ENCODE assay signal across 9 cellular contexts in the genomic region with DNA sequence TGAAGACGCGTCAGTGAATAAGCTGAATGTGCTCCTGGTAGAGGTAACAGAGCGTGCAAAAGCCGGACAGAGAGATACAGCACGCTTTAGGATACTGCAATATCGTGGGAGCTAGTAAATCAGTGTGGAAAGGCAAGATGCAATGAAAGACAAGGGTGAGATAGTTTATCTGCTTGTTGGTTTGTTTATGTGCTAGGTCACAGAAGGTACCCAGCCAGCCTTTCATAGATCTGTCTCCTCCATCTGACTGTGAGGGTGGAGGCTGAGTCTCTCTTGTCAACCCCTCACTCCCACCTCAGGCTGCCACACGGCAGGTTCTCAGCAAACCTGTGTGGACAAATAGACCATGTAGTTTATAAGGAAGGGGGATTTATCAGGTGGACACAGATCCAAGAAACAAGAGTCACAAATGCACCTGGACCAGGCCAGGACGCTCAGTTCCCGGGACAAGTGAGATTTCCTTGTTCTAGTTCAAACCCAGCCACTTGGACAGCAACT. TPM values are rescaled to one million over a fixed set of nuclear protein-coding genes. Genes with fewer than 3 reads are reported as not detected.
DNase-seq lines count a peak whose midpoint lies in the region; ATAC-seq and TF ChIP-seq lines count a peak whose summit lies in the region.
"Had no signal": no experiment of that assay in that cellular context is flagged by ENCODE, and none has a peak within 500 bp of the region (broad histone marks: within the 10 kb centered on the region; RNA-seq: fewer than 3 reads in every experiment).

No MANE protein-coding gene starts in this region.

- intact Hi-C loops in Caco-2 (cut with micrococcal nuclease; ENCODE audit: unreplicated experiment) (loop anchor here (2.0 kb wide), 1 partner anchor 32 kb away; the partner anchor contains the start of gene TECR), Panc1 (cut with micrococcal nuclease; ENCODE audit: unreplicated experiment) (no loop called here)

- H3K27me3 Mint-ChIP-seq in Caco-2 (ENCODE audit: insufficient read depth, unreplicated experiment): no peaks in the 10 kb centered on the region

- H2AK5ac ChIP-seq in neuronal stem cell (ENCODE audit: low read depth, low read length): peak overlapping the region; percentile 14

- TF ChIP-seq CTCF in Caco-2 (IDR thresholded peaks at IDR 0.05; ENCODE audit: insufficient read depth in 1 of 2, low read depth in 1 of 2, low read length in 1 of 2, severe bottlenecking in 1 of 2, unreplicated experiment in 1 of 2) (no peak), Panc1 (IDR thresholded peaks at IDR 0.05) (no peak), GM10248 (IDR thresholded peaks at IDR 0.05; ENCODE audit: control extremely low read depth, extremely low read depth, low read depth, missing control alignments) (no peak)

- H3K4me3 Mint-ChIP-seq in Caco-2 (ENCODE audit: unreplicated experiment): peak overlapping the region; percentile 80

- H2BK15ac ChIP-seq in neuronal stem cell (ENCODE audit: low read length): peak overlapping the region; percentile 95

- POLR2A ChIA-PET in Caco-2 (lab: Charles Lee) (interaction anchor here (0.5 to 1.3 kb wide), 8 partner anchors 9 to 1563 kb away, joined by 3 to 8 read pairs (median 4); partner anchors contain the start of genes DNAJB1, FARSA and NDUFB7), Panc1 (lab: Charles Lee) (no interaction called here), GM10248 (lab: Yijun Ruan, JAX) (no interaction called here)

- no peak overlapping the region for H3K23ac ChIP-seq in neuronal stem cell (ENCODE audit: low read depth, low read length, poor library complexity)

- peak overlapping the region; percentile 90 for H3K18ac ChIP-seq in neuronal stem cell (ENCODE audit: low read length)

- H3K36me3 ChIP-seq in Caco-2 (ENCODE audit: control insufficient read depth, insufficient read depth, low read length) (no peaks in the 10 kb centered on the region; the same call in 1 of the 2 replicates), Panc1 (ENCODE audit: control insufficient read depth, insufficient read depth, low read length) (no peaks in the 10 kb centered on the region), neuronal stem cell (replicated peaks in 1 of 2; ENCODE audit: control insufficient read depth in 2 of 2, insufficient read depth in 2 of 2, low read length in 2 of 2) (peaks cover 4 to 12% of the 10 kb centered on the region in 2 donors)

- peak overlapping the region; percentile 91 for H3K27ac Mint-ChIP-seq in Caco-2 (ENCODE audit: unreplicated experiment)

- H3K9me3 ChIP-seq in Caco-2 (no peaks in the 10 kb centered on the region), Panc1 (ENCODE audit: control insufficient read depth, insufficient read depth, low read depth, low read length) (no peaks in the 10 kb centered on the region), neuronal stem cell (replicated peaks in 1 of 2; ENCODE audit: control insufficient read depth in 2 of 2, insufficient read depth in 1 of 2, low read depth in 1 of 2, low read length in 2 of 2) (no peaks in the 10 kb centered on the region)

- WGBS in neuronal stem cell (ENCODE audit: extremely low coverage in 2 of 2, insufficient read length in 2 of 2, insufficient replicate concordance in 1 of 2), 2 donors: no CpG with 5 or more reads among the region's 9 CpGs

- BruUV-seq in Caco-2 (replicated peaks; lab: Mats Ljungman, UMichigan) (TSS peak; percentile 96), Panc1 (replicated peaks; lab: Mats Ljungman, UMichigan) (no TSS peak)

- no peak overlapping the region for H3K4me3 ChIP-seq in Caco-2 (ENCODE audit: low read depth, low read length)
- peak overlapping the region; percentile 50 to 82 for H3K4me3 ChIP-seq in Panc1 (ENCODE audit: low read depth in 2 of 2, low read length in 2 of 2)
- peak overlapping the region in 1 of 2 donors; percentile 88 for H3K4me3 ChIP-seq in neuronal stem cell (ENCODE audit: low read length in 2 of 2)

- no peak overlapping the region for H2BK5ac ChIP-seq in neuronal stem cell (ENCODE audit: low read length)

- ATAC-seq in Panc1 (0 out of 2 replicates have a peak, but pooled peaks have one; percentile 28), HG03442 (IDR thresholded peaks at IDR 0.05; ENCODE audit: unreplicated experiment) (no peak)

- H3K27ac ChIP-seq in Panc1 (ENCODE audit: low read length) (peak overlapping the region; percentile 92), epithelial cell of prostate (peak overlapping the region; percentile 92), neuronal stem cell (replicated peaks; ENCODE audit: low read length) (no peak overlapping the region)

- in situ Hi-C loops in Panc1 (cut with HindIII; ENCODE audit: low pct_unique_long_range_greater_than_20kb, low sequenced_read_pairs): no loop called here

- H3K79me1 ChIP-seq in neuronal stem cell (ENCODE audit: low read depth, low read length): peaks cover 9% of the 10 kb centered on the region

- DNase-seq in Caco-2 (no peak), Panc1 (ENCODE audit: low read depth, low spot score) (no peak), epithelial cell of prostate (ENCODE audit: low read depth, low spot score) (no peak), neuronal stem cell (ENCODE audit: low spot score) (no peak), GM10248 (ENCODE audit: extremely low spot score) (no peak), NCI-H146 treated with DMSO at 0.1 percent for 48 hours (lab: John Stamatoyannopoulos, UW; ENCODE audit: unreplicated experiment) (no peak)
- DNase-seq in stimulated activated CD4-positive, alpha-beta T cell treated with anti-CD3 and anti-CD28 coated beads, Interleukin-4, amount 100 ng/mL, for 24 hours: no peak

- peaks cover 27% of the 10 kb centered on the region for H3K36me3 Mint-ChIP-seq in Caco-2 (ENCODE audit: insufficient read depth, unreplicated experiment)

- H3K27me3 ChIP-seq in Caco-2 (replicated peaks; ENCODE audit: control insufficient read depth, insufficient read depth, low read length) (no peaks in the 10 kb centered on the region), Panc1 (ENCODE audit: control insufficient read depth, insufficient read depth, low read length) (no peaks in the 10 kb centered on the region), neuronal stem cell (ENCODE audit: control insufficient read depth in 3 of 3, insufficient read depth in 3 of 3, low read depth in 1 of 3, low read length in 3 of 3) (no peaks in the 10 kb centered on the region)

- no peak overlapping the region for H4K91ac ChIP-seq in neuronal stem cell (ENCODE audit: low read depth, low read length, poor library complexity)

- H2BK12ac ChIP-seq in neuronal stem cell (ENCODE audit: low read length): no peak overlapping the region

- no peak overlapping the region for H3K9ac ChIP-seq in neuronal stem cell (ENCODE audit: low read depth, low read length, poor library complexity)

- peak overlapping the region; percentile 90 for H2AFZ ChIP-seq in neuronal stem cell (ENCODE audit: low read length)

- peaks cover 21% of the 10 kb centered on the region for H3K4me1 Mint-ChIP-seq in Caco-2 (ENCODE audit: low read depth, unreplicated experiment)

- H3K4me1 ChIP-seq in Caco-2 (peaks cover 16% of the 10 kb centered on the region), Panc1 (ENCODE audit: control insufficient read depth, insufficient read depth, low read length) (peaks cover 18% of the 10 kb centered on the region), neuronal stem cell (ENCODE audit: control insufficient read depth in 2 of 2, insufficient read depth in 1 of 2, low read depth in 1 of 2, low read length in 2 of 2) (peaks cover 16 to 19% of the 10 kb centered on the region in 2 donors)

- H3K14ac ChIP-seq in neuronal stem cell (ENCODE audit: low read length): no peak overlapping the region

- CTCF ChIA-PET in Caco-2 (lab: Charles Lee): interaction anchor here (0.9 to 1.9 kb wide), 4 partner anchors 9 to 361 kb away, joined by 3 to 7 read pairs (median 4); partner anchors contain the start of gene ASF1B
- CTCF ChIA-PET in Panc1 (lab: Charles Lee): interaction anchor here (0.6 to 2.4 kb wide), 3 partner anchors 9 to 202 kb away, joined by 3 to 10 read pairs (median 3); no protein-coding TSS in a partner anchor
- CTCF ChIA-PET in GM10248 (lab: Yijun Ruan, JAX): interaction anchor here (1.2 to 5.8 kb wide), 4 partner anchors 9 to 90 kb away, joined by 3 to 43 read pairs (median 16); no protein-coding TSS in a partner anchor

- H2BK120ac ChIP-seq in neuronal stem cell (ENCODE audit: low read depth, low read length): no peak overlapping the region

- no peak overlapping the region for H4K8ac ChIP-seq in neuronal stem cell (ENCODE audit: low read depth, low read length)

- H3K4ac ChIP-seq in neuronal stem cell (ENCODE audit: low read length): no peak overlapping the region

- H3K9me3 Mint-ChIP-seq in Caco-2 (ENCODE audit: unreplicated experiment): no peaks in the 10 kb centered on the region

- H3K4me2 ChIP-seq in neuronal stem cell (ENCODE audit: insufficient read depth, low read length, poor library complexity, severe bottlenecking): no peak overlapping the region

RNA-seq across cellular contexts. Expression of gene GIPC1, which starts 1.0 kb away (rescaled TPM):
- 98.7 and 105 TPM in 2 replicates for total RNA-seq in Caco-2 (2022)
- 160 TPM for total RNA-seq in Panc1 (2021; ENCODE audit: unreplicated experiment)
- polyA plus RNA-seq in Panc1 (2012; ENCODE audit: insufficient read length): 339 TPM
- 47.5 TPM for polyA plus RNA-seq in neuronal stem cell (2013, experiment 1 of 2)
- 45.1 TPM for polyA plus RNA-seq in neuronal stem cell (2013, experiment 2 of 2)

RNA-seq across cellular contexts. Expression of gene DNAJB1, which starts 21.3 kb away (rescaled TPM):
- total RNA-seq in Caco-2 (2022): 79.5 and 80.2 TPM in 2 replicates
- 149 TPM for total RNA-seq in Panc1 (2021; ENCODE audit: unreplicated experiment)
- polyA plus RNA-seq in Panc1 (2012; ENCODE audit: insufficient read length): 101 TPM
- 49.6 TPM for polyA plus RNA-seq in neuronal stem cell (2013, experiment 1 of 2)
- 49.2 TPM for polyA plus RNA-seq in neuronal stem cell (2013, experiment 2 of 2)

RNA-seq across cellular contexts. Expression of gene PTGER1, which starts 21.7 kb away (rescaled TPM):
- total RNA-seq in Caco-2 (2022) (0.20 and 0.74 TPM in 2 replicates), Panc1 (2021; ENCODE audit: unreplicated experiment) (2.2 TPM)
- polyA plus RNA-seq in Panc1 (2012; ENCODE audit: insufficient read length): 3.2 TPM
- polyA plus RNA-seq in neuronal stem cell (2013, experiment 1 of 2): 0.26 TPM
- 0.29 TPM for polyA plus RNA-seq in neuronal stem cell (2013, experiment 2 of 2)
- total RNA-seq: SK-MEL-5 had no signal

RNA-seq across cellular contexts. Expression of gene TECR, which starts 32.5 kb away (rescaled TPM):
- total RNA-seq in Caco-2 (2022) (294 and 300 TPM in 2 replicates), Panc1 (2021; ENCODE audit: unreplicated experiment) (233 TPM)
- polyA plus RNA-seq in Panc1 (2012; ENCODE audit: insufficient read length): 250 TPM
- polyA plus RNA-seq in neuronal stem cell (2013, experiment 1 of 2): 225 TPM
- 213 TPM for polyA plus RNA-seq in neuronal stem cell (2013, experiment 2 of 2)
